8 cellular contexts compared by ENCODE assay signal in genomic region chr9:136552117-136552685, GRCh38. TPM values are rescaled to one million over a fixed set of nuclear protein-coding genes. Genes with fewer than 3 reads are reported as not detected.
A peak's percentile ranks its signal among the peaks of the same experiment; 100 is the strongest.
DNase-seq lines count a peak whose midpoint lies in the region; ATAC-seq and TF ChIP-seq lines count a peak whose summit lies in the region.

No MANE protein-coding gene starts in this region.

- H3K4me1 Mint-ChIP-seq in activated naive CD8-positive, alpha-beta T cell treated with anti-CD3 and anti-CD28 coated beads, Interleukin-2, amount 50 U/mL, for 24 hours, result peaks cover 17% of the 10 kb centered on the region
- peaks cover 16% of the 10 kb centered on the region for H3K4me1 Mint-ChIP-seq in activated naive CD8-positive, alpha-beta T cell treated with anti-CD3 and anti-CD28 coated beads for 36 hours
- H3K4me1 Mint-ChIP-seq in activated B cell treated with CpG ODN at 0.5 μM for 24 hours, result peaks cover 30% of the 10 kb centered on the region

- 17% methylated on average over 22 of the region's 22 CpGs for WGBS in urinary bladder

- no peak overlapping the region for H3K4me3 ChIP-seq in urinary bladder (ENCODE audit: low read depth, low read length)

- H3K27me3 Mint-ChIP-seq in activated naive CD8-positive, alpha-beta T cell treated with anti-CD3 and anti-CD28 coated beads, Interleukin-2, amount 50 U/mL, for 24 hours, result peaks cover 2% of the 10 kb centered on the region
- H3K27me3 Mint-ChIP-seq in activated naive CD8-positive, alpha-beta T cell treated with anti-CD3 and anti-CD28 coated beads for 36 hours, result no peaks in the 10 kb centered on the region
- no peaks in the 10 kb centered on the region for H3K27me3 Mint-ChIP-seq in activated B cell treated with CpG ODN at 0.5 μM for 24 hours

- no peak overlapping the region for H3K27ac Mint-ChIP-seq in activated naive CD8-positive, alpha-beta T cell treated with anti-CD3 and anti-CD28 coated beads, Interleukin-2, amount 50 U/mL, for 24 hours
- H3K27ac Mint-ChIP-seq in activated naive CD8-positive, alpha-beta T cell treated with anti-CD3 and anti-CD28 coated beads for 36 hours, result no peak overlapping the region
- H3K27ac Mint-ChIP-seq in activated B cell treated with CpG ODN at 0.5 μM for 24 hours, result peak overlapping the region; percentile 78

- CTCF ChIA-PET in activated B cell treated with CpG ODN at 0.5 μM for 24 hours (lab: Charles Lee), result interaction anchor here (1.0 to 1.7 kb wide), 2 partner anchors 21 to 66 kb away, joined by 3 to 4 read pairs; no protein-coding TSS in a partner anchor

- no peak overlapping the region for H3K4me3 Mint-ChIP-seq in activated naive CD8-positive, alpha-beta T cell treated with anti-CD3 and anti-CD28 coated beads, Interleukin-2, amount 50 U/mL, for 24 hours
- H3K4me3 Mint-ChIP-seq in activated naive CD8-positive, alpha-beta T cell treated with anti-CD3 and anti-CD28 coated beads for 36 hours, result no peak overlapping the region
- H3K4me3 Mint-ChIP-seq in activated B cell treated with CpG ODN at 0.5 μM for 24 hours, result peak overlapping the region; percentile 72

- DNase-seq in activated naive CD8-positive, alpha-beta T cell treated with anti-CD3 and anti-CD28 coated beads, Interleukin-2, amount 50 U/mL, for 24 hours, result no peak
- no peak for DNase-seq in activated naive CD8-positive, alpha-beta T cell treated with anti-CD3 and anti-CD28 coated beads for 36 hours
- no peak for DNase-seq in activated B cell treated with CpG ODN at 0.5 μM for 24 hours
- peak; percentile 55 for DNase-seq in iris pigment epithelial cell (ENCODE audit: low read depth)
- no peak for DNase-seq in activated CD8-positive, alpha-beta memory T cell treated with anti-CD3 and anti-CD28 coated beads, Interleukin-2, amount 50 U/mL, for 4 hours
- no peak for DNase-seq in foreskin melanocyte

- H3K4me1 ChIP-seq in urinary bladder (ENCODE audit: insufficient read depth), result peaks cover 3% of the 10 kb centered on the region

- no peak for TF ChIP-seq CTCF in activated B cell treated with CpG ODN at 0.5 μM for 24 hours (IDR thresholded peaks at IDR 0.05)

- no peaks in the 10 kb centered on the region for H3K36me3 Mint-ChIP-seq in activated naive CD8-positive, alpha-beta T cell treated with anti-CD3 and anti-CD28 coated beads, Interleukin-2, amount 50 U/mL, for 24 hours (ENCODE audit: low read depth)
- no peaks in the 10 kb centered on the region for H3K36me3 Mint-ChIP-seq in activated naive CD8-positive, alpha-beta T cell treated with anti-CD3 and anti-CD28 coated beads for 36 hours
- no peaks in the 10 kb centered on the region for H3K36me3 Mint-ChIP-seq in activated B cell treated with CpG ODN at 0.5 μM for 24 hours (ENCODE audit: low read depth)

- POLR2A ChIA-PET in activated B cell treated with CpG ODN at 0.5 μM for 24 hours (lab: Charles Lee), result interaction anchor here (0.6 to 2.8 kb wide), 9 partner anchors 11 to 1053 kb away, joined by 3 to 25 read pairs (median 6); partner anchors contain the start of gene ARRDC1

- peak overlapping the region; percentile 85 for H3K27ac ChIP-seq in urinary bladder (ENCODE audit: low read depth)

- no peaks in the 10 kb centered on the region for H3K9me3 Mint-ChIP-seq in activated naive CD8-positive, alpha-beta T cell treated with anti-CD3 and anti-CD28 coated beads, Interleukin-2, amount 50 U/mL, for 24 hours
- H3K9me3 Mint-ChIP-seq in activated naive CD8-positive, alpha-beta T cell treated with anti-CD3 and anti-CD28 coated beads for 36 hours, result no peaks in the 10 kb centered on the region
- no peaks in the 10 kb centered on the region for H3K9me3 Mint-ChIP-seq in activated B cell treated with CpG ODN at 0.5 μM for 24 hours

- no peaks in the 10 kb centered on the region for H3K36me3 ChIP-seq in urinary bladder (ENCODE audit: insufficient read depth)

- intact Hi-C loops in activated B cell treated with CpG ODN at 0.5 μM for 24 hours (cut with micrococcal nuclease), result loop anchor here (1.0 to 2.0 kb wide), 2 partner anchors 13 to 66 kb away; no protein-coding TSS in a partner anchor

- peak; percentile 30 for ATAC-seq in activated naive CD8-positive, alpha-beta T cell treated with anti-CD3 and anti-CD28 coated beads, Interleukin-2, amount 50 U/mL, for 24 hours
- peak; percentile 82 for ATAC-seq in activated B cell treated with CpG ODN at 0.5 μM for 24 hours (ENCODE audit: low read depth)
- ATAC-seq in HG02852 (IDR thresholded peaks at IDR 0.05; ENCODE audit: unreplicated experiment), result no peak

RNA-seq across cellular contexts. Expression of gene NOTCH1, which starts 6.4 kb away (rescaled TPM):
- total RNA-seq in activated naive CD8-positive, alpha-beta T cell treated with anti-CD3 and anti-CD28 coated beads for 36 hours, result 10 to 100 TPM; 48.2 to 51.6 TPM
- total RNA-seq in activated B cell treated with CpG ODN at 0.5 μM for 24 hours (24.9 and 26.6 TPM in 2 replicates), urinary bladder (25.6 TPM)
- polyA plus RNA-seq in urinary bladder, result 19.7 TPM
